Comparison of ENCODE assay signal across 9 cellular contexts in the genomic region with DNA sequence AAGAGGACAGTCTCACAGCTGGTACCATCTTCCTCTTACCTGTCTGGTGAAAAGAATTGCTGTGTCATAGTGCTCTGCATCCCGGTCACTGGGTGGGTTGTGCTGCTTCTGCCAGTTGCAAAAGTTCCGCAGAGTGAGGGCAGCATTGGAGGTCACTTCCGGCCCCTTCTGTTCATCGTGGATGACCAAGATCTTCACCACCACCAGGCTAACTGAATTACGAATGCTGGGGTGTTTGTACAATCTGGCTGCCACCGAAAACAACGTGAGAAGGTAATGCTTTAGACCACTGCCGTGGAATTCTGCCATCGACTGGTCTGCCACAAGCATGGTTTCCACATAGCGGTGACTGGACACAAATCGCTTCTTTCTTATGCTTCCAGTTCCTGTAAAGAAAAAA. TPM values are rescaled to one million over a fixed set of nuclear protein-coding genes. Genes with fewer than 3 reads are reported as not detected.
DNase-seq lines count a peak whose midpoint lies in the region; ATAC-seq and TF ChIP-seq lines count a peak whose summit lies in the region.
"Had no signal": no experiment of that assay in that cellular context is flagged by ENCODE, and none has a peak within 500 bp of the region (broad histone marks: within the 10 kb centered on the region; RNA-seq: fewer than 3 reads in every experiment).

No MANE protein-coding gene starts in this region.

- H3K9me3 Mint-ChIP-seq in endothelial cell (ENCODE audit: unreplicated experiment) (no peaks in the 10 kb centered on the region), neural crest cell (no peaks in the 10 kb centered on the region)

- H3K4me3 Mint-ChIP-seq in endothelial cell (ENCODE audit: unreplicated experiment) (peak overlapping the region; percentile 95), neural crest cell (peak overlapping the region; percentile 96)

- ATAC-seq in GM18867 (IDR thresholded peaks at IDR 0.05; ENCODE audit: unreplicated experiment) (no peak), HG03469 (IDR thresholded peaks at IDR 0.05; ENCODE audit: unreplicated experiment) (no peak), GM19351 (IDR thresholded peaks at IDR 0.05; ENCODE audit: unreplicated experiment) (no peak), GM21825 (IDR thresholded peaks at IDR 0.05; ENCODE audit: unreplicated experiment) (no peak)

- DNase-seq in AG08395 (ENCODE audit: low spot score) (peak; percentile 22), endothelial cell (ENCODE audit: low spot score) (no peak), neural crest cell (ENCODE audit: low read depth, low spot score) (no peak)
- DNase-seq in Jurkat, Clone E6-1 (ENCODE audit: low read depth, low spot score), result no peak

- TF ChIP-seq CTCF in endothelial cell (IDR thresholded peaks at IDR 0.05; ENCODE audit: unreplicated experiment) (no peak), neural crest cell (conservative IDR thresholded peaks at IDR 0.05) (no peak)

- H3K27me3 Mint-ChIP-seq in endothelial cell (ENCODE audit: unreplicated experiment), result peaks cover 31% of the 10 kb centered on the region
- peaks cover 6% of the 10 kb centered on the region for H3K27me3 Mint-ChIP-seq in neural crest cell (ENCODE audit: low read depth)

- peaks cover 58% of the 10 kb centered on the region for H3K36me3 Mint-ChIP-seq in endothelial cell (ENCODE audit: low read depth, unreplicated experiment)
- H3K36me3 Mint-ChIP-seq in neural crest cell (ENCODE audit: low read depth), result peaks cover 27% of the 10 kb centered on the region
- H3K36me3 Mint-ChIP-seq: activated naive CD8-positive, alpha-beta T cell had no signal

- H3K27ac Mint-ChIP-seq in endothelial cell (ENCODE audit: unreplicated experiment), result no peak overlapping the region
- H3K27ac Mint-ChIP-seq in neural crest cell (ENCODE audit: unreplicated experiment), result peak overlapping the region; percentile 99
- H3K27ac Mint-ChIP-seq: activated naive CD8-positive, alpha-beta T cell had no signal

- H3K4me1 Mint-ChIP-seq in endothelial cell (ENCODE audit: unreplicated experiment) (peaks cover 48% of the 10 kb centered on the region), neural crest cell (peaks cover 61% of the 10 kb centered on the region)

- peak overlapping the region; percentile 8; the same call in 1 of the 2 replicates for H3K4me3 ChIP-seq in Jurkat, Clone E6-1 (ENCODE audit: low read length)

RNA-seq across cellular contexts. Expression of gene ADAMTS1, which starts 2.9 kb away (rescaled TPM):
- polyA plus RNA-seq in Jurkat, Clone E6-1 (2012; ENCODE audit: insufficient read depth, insufficient read length), result 31.8 TPM
- total RNA-seq in endothelial cell (ENCODE audit: unreplicated experiment) (67.5 TPM), neural crest cell (31.9 and 35.9 TPM in 2 replicates)
